14 cellular contexts compared by ENCODE assay signal in genomic region chr7:18287482-18287881, GRCh38.
A peak's percentile ranks its signal among the peaks of the same experiment; 100 is the strongest.
DNase-seq lines count a peak whose midpoint lies in the region; ATAC-seq, FAIRE-seq and TF ChIP-seq lines count a peak whose summit lies in the region.
"Had no signal": no experiment of that assay in that cellular context is flagged by ENCODE, and none has a peak within 500 bp of the region (broad histone marks: within the 10 kb centered on the region; RNA-seq: fewer than 3 reads in every experiment).

No MANE protein-coding gene starts in this region.

- H3K4me1 ChIP-seq in Loucy (ENCODE audit: insufficient read depth, low read length, poor library complexity, severe bottlenecking) (peaks cover 63% of the 10 kb centered on the region), K562 (replicated peaks in 1 of 2; ENCODE audit: control insufficient read depth in 2 of 2, insufficient read depth in 2 of 2, low read length in 2 of 2) (peaks cover 0 to 5% of the 10 kb centered on the region in 2 experiments; a peak in 2 of 5 replicates), left ventricle myocardium inferior (peaks cover 22% of the 10 kb centered on the region)
- H3K4me1 ChIP-seq: A549, Caco-2 had no signal

- POLR2A ChIA-PET in K562 (lab: Yijun Ruan, JAX): interaction anchor here (0.7 to 1.2 kb wide), 2 partner anchors 13 to 27 kb away, joined by 3 to 4 read pairs; no protein-coding TSS in a partner anchor

- no peak for TF ChIP-seq EP300 in K562 (IDR thresholded peaks at IDR 0.05; ENCODE audit: low read length)

- no TSS peak for BruUV-seq in K562 (replicated peaks; lab: Mats Ljungman, UMichigan)

- H3K36me3 ChIP-seq in Loucy (ENCODE audit: insufficient read depth, low read length): no peaks in the 10 kb centered on the region
- H3K36me3 ChIP-seq in K562 (ENCODE audit: control insufficient read depth, insufficient read depth, low read length): no peaks in the 10 kb centered on the region
- H3K36me3 ChIP-seq in left ventricle myocardium inferior: no peaks in the 10 kb centered on the region
- H3K36me3 ChIP-seq: HAP-1 had no signal

- H3K4me2 ChIP-seq in Loucy (ENCODE audit: low read depth, low read length, poor library complexity, severe bottlenecking) (no peak overlapping the region), K562 (ENCODE audit: insufficient read depth, low read length) (no peak overlapping the region)
- H3K4me2 ChIP-seq: A549 had no signal

- H3K4me3 ChIP-seq in Loucy (ENCODE audit: low read length, poor library complexity, severe bottlenecking): no peak overlapping the region
- H3K4me3 ChIP-seq in K562: no peak overlapping the region
- no peak overlapping the region for H3K4me3 ChIP-seq in left ventricle myocardium inferior
- H3K4me3 ChIP-seq: A549, HAP-1 had no signal

- H3K9me3 ChIP-seq in Loucy (ENCODE audit: insufficient read depth, low read depth, low read length) (0 out of 2 replicates have a peak, but pooled peaks cover 7% of the 10 kb centered on the region), K562 (replicated peaks; ENCODE audit: control insufficient read depth, insufficient read depth, low read depth, low read length) (no peaks in the 10 kb centered on the region), left ventricle myocardium inferior (replicated peaks) (no peaks in the 10 kb centered on the region)
- H3K9me3 ChIP-seq: A549, Caco-2, HAP-1 had no signal

- intact Hi-C loops in K562 (cut with micrococcal nuclease) (no loop called here), left ventricle myocardium inferior (cut with micrococcal nuclease) (no loop called here)

- no peak for TF ChIP-seq POLR2A in K562 (conservative IDR thresholded peaks at IDR 0.05)

- H3F3A ChIP-seq in Loucy (ENCODE audit: low read depth): peaks cover 3% of the 10 kb centered on the region; the same call in 1 of the 2 replicates

- peak; percentile 11 for DNase-seq in ELF-1 (ENCODE audit: low read depth, low spot score)
- DNase-seq in K562 (ENCODE audit: extremely low read depth in 1 of 4, low spot score in 3 of 4): no peak
- DNase-seq in islet precursor cell: peak; percentile 64
- DNase-seq in left ventricle myocardium inferior: no peak
- no peak for DNase-seq in RPMI8226
- DNase-seq: Caco-2; CD8-positive, alpha-beta T cell; GOT3 had no signal

- FAIRE-seq in K562 (lab: Jason Lieb, UNC): no peak
- FAIRE-seq: A549, GM12891 had no signal

- H4K20me1 ChIP-seq in Loucy (ENCODE audit: insufficient read depth, low read length, poor library complexity, severe bottlenecking): no peaks in the 10 kb centered on the region
- no peaks in the 10 kb centered on the region for H4K20me1 ChIP-seq in K562 (replicated peaks; ENCODE audit: control insufficient read depth, insufficient read depth, low read length)

- H3K27me3 ChIP-seq in Loucy (ENCODE audit: insufficient read depth, low read length, poor library complexity, severe bottlenecking) (no peaks in the 10 kb centered on the region), K562 (ENCODE audit: control insufficient read depth in 2 of 2, insufficient read depth in 2 of 2, low read length in 2 of 2) (no peaks in the 10 kb centered on the region), left ventricle myocardium inferior (ENCODE audit: low read depth) (no peaks in the 10 kb centered on the region)

- no peak for TF ChIP-seq CTCF in Loucy (conservative IDR thresholded peaks at IDR 0.05; ENCODE audit: low read length)
- TF ChIP-seq CTCF in K562 (IDR thresholded peaks at IDR 0.05 in 2 of 3, conservative IDR thresholded peaks at IDR 0.05 in 1 of 3; ENCODE audit: insufficient read depth in 2 of 3, low read depth in 1 of 3, low read length in 3 of 3): no peak
- no peak for TF ChIP-seq CTCF in left ventricle myocardium inferior (IDR thresholded peaks at IDR 0.05; ENCODE audit: borderline replicate concordance)

- ATAC-seq in K562 (peak; percentile 32), HG03097 (IDR thresholded peaks at IDR 0.05; ENCODE audit: low FRiP score, unreplicated experiment) (no peak)
- ATAC-seq: A549; CD8-positive, alpha-beta T cell had no signal

- in situ Hi-C loops in K562 (cut with MboI): no loop called here

- WGBS in K562 (ENCODE audit: insufficient coverage, low coverage, missing lambda C conversion rate): 55% methylated on average over 2 of the region's 2 CpGs

- no peaks in the 10 kb centered on the region for H3K9me1 ChIP-seq in K562 (ENCODE audit: control insufficient read depth, insufficient read depth, low read length)

- CTCF ChIA-PET in K562 (lab: Yijun Ruan, JAX; ENCODE audit: low intra/inter-chr PET ratio): no interaction called here

- no peak overlapping the region for H3K27ac ChIP-seq in K562 (ENCODE audit: extremely low read depth, low read depth, low read length)
- no peak overlapping the region for H3K27ac ChIP-seq in left ventricle myocardium inferior (replicated peaks)
- H3K27ac ChIP-seq: A549, HL-60 had no signal

- H2AFZ ChIP-seq in Loucy (ENCODE audit: low read length) (0 out of 2 replicates have a peak overlapping the region, but pooled peaks have one; percentile 2), K562 (ENCODE audit: low read depth, low read length) (peak overlapping the region; percentile 67)

- H3K79me2 ChIP-seq in Loucy (ENCODE audit: insufficient read depth, low read length): peaks cover 20% of the 10 kb centered on the region
- no peaks in the 10 kb centered on the region for H3K79me2 ChIP-seq in K562 (ENCODE audit: control insufficient read depth, insufficient read depth, low read length)

- TF ChIP-seq RAD21 in K562 (CRISPR knock-in tag; conservative IDR thresholded peaks at IDR 0.05 in 1 of 2, IDR thresholded peaks at IDR 0.05 in 1 of 2): no peak

- H3K9ac ChIP-seq in Loucy (ENCODE audit: low read depth, low read length, poor library complexity, severe bottlenecking) (no peak overlapping the region), K562 (ENCODE audit: insufficient read depth in 1 of 2, low read depth in 2 of 2, low read length in 2 of 2) (no peak overlapping the region)

- no peaks in the 10 kb centered on the region for H3K9me2 ChIP-seq in Loucy (replicated peaks; ENCODE audit: low read depth, low read length)

TF ChIP-seq in K562, 482 proteins besides CTCF, POLR2A, EP300 and RAD21:
- TF ChIP-seq SLC30A9 (CRISPR knock-in tag; IDR thresholded peaks at IDR 0.05): no peak
- no peak for TF ChIP-seq ZKSCAN8 (CRISPR knock-in tag; IDR thresholded peaks at IDR 0.05)
- TF ChIP-seq ARHGAP35 (IDR thresholded peaks at IDR 0.05; ENCODE audit: partially characterized antibody): no peak
- TF ChIP-seq L3MBTL2 (IDR thresholded peaks at IDR 0.05): no peak
- no peak for TF ChIP-seq ZNF407 (IDR thresholded peaks at IDR 0.05; ENCODE audit: low read depth)
- TF ChIP-seq XRCC4 (IDR thresholded peaks at IDR 0.05; ENCODE audit: extremely low read depth, insufficient read depth, insufficient read length): no peak
- TF ChIP-seq ZBTB7A (IDR thresholded peaks at IDR 0.05; ENCODE audit: borderline replicate concordance, control insufficient read depth, low read depth, low read length): no peak

Comparison
In these comparisons a context has a peak if more than half of its experiments do, and no peak if none do; other contexts are left out.
1. DNase-seq: peak in ELF-1 (single experiment) and islet precursor cell (single experiment); none in K562 (0 of 4), left ventricle myocardium inferior (single experiment) and RPMI8226 (single experiment).